In genomic region chr3:160583451-160583850, GRCh38 we compare ENCODE assay signal across 26 cellular contexts.
"Had no signal": no experiment of that assay in that cellular context is flagged by ENCODE, and none has a peak within 500 bp of the region (broad histone marks: within the 10 kb centered on the region; RNA-seq: fewer than 3 reads in every experiment).

No MANE protein-coding gene starts in this region.

- H3K27ac ChIP-seq: left lung, lower lobe of right lung, neural progenitor cell, neutrophil, parathyroid adenoma, psoas muscle, right atrium auricular region, right lobe of liver, tibial nerve, uterus had no signal

- ATAC-seq: left colon; left lung; lower lobe of right lung; natural killer cell; psoas muscle; right lobe of liver; stimulated activated memory B cell treated with anti-CD40 and anti-IgM and Interleukin-4, amounts not matched to agents 10 μg/mL and 1 μg/mL and 100 μg/mL, for 72 hours; stimulated activated naive CD8-positive, alpha-beta T cell treated with anti-CD3 and anti-CD28 coated beads, Interleukin-15, amount 100 ng/mL, for 72 hours had no signal

- H3K79me2 ChIP-seq: parathyroid adenoma had no signal

- H3K4me2 ChIP-seq: neural progenitor cell, smooth muscle cell had no signal

- H3K27me3 ChIP-seq: left lung, neural progenitor cell, neutrophil, right atrium auricular region, right lobe of liver, tibial nerve, uterus had no signal

- H3K4me1 ChIP-seq: left lung, lower lobe of right lung, neural progenitor cell, parathyroid adenoma, right atrium auricular region, tibial nerve, uterus had no signal

- H3K4me3 ChIP-seq: left lung, lower lobe of right lung, neural progenitor cell, psoas muscle, right atrium auricular region, right lobe of liver, smooth muscle cell, tibial nerve, uterus had no signal

- H3K36me3 ChIP-seq: left lung, lower lobe of right lung, neural progenitor cell, neutrophil, right atrium auricular region, right lobe of liver, tibial nerve, uterus had no signal

- H3K9ac ChIP-seq: neural progenitor cell, parathyroid adenoma had no signal

- DNase-seq: kidney; left colon; left lung; lower lobe of right lung; mesendoderm; naive B cell; natural killer cell; nephron progenitor cell; occipital lobe; psoas muscle; right lobe of liver; stimulated activated CD4-positive, alpha-beta T cell treated with anti-CD3 and anti-CD28 coated beads, Interleukin-1b, Interleukin-23, amount 100 ng/mL, for 48 hours; stimulated activated CD4-positive, alpha-beta T cell treated with anti-CD3 and anti-CD28 coated beads, Interleukin-2, amount 100 ng/mL, for 48 hours; stimulated activated CD4-positive, alpha-beta T cell treated with anti-CD3 and anti-CD28 coated beads, Interleukin-4, amount 100 ng/mL, for 4 hours; stimulated activated CD8-positive, alpha-beta memory T cell treated with anti-CD3 and anti-CD28 coated beads, Interleukin-4, amount 100 ng/mL, for 48 hours; stimulated activated naive CD4-positive, alpha-beta T cell treated with Interleukin-2 at 50 U/mL for 16 hours; stimulated activated naive CD8-positive, alpha-beta T cell treated with anti-CD3 and anti-CD28 coated beads, Interleukin-15, amount 100 ng/mL, for 72 hours; substantia nigra; uterus had no signal

- H2AFZ ChIP-seq: neural progenitor cell, parathyroid adenoma had no signal

- H3K9me3 ChIP-seq: lower lobe of right lung, neutrophil, psoas muscle, right lobe of liver, uterus had no signal
